ENCODE assay signal across 12 cellular contexts in genomic region chr4:122632396-122633143, GRCh38. TPM values are rescaled to one million over a fixed set of nuclear protein-coding genes. Genes with fewer than 3 reads are reported as not detected.
DNase-seq lines count a peak whose midpoint lies in the region; ATAC-seq and TF ChIP-seq lines count a peak whose summit lies in the region.
"Had no signal": no experiment of that assay in that cellular context is flagged by ENCODE, and none has a peak within 500 bp of the region (broad histone marks: within the 10 kb centered on the region; RNA-seq: fewer than 3 reads in every experiment).

No MANE protein-coding gene starts in this region.

- H3K9me3 ChIP-seq in PC-3 (ENCODE audit: low read length), result no peaks in the 10 kb centered on the region
- no peaks in the 10 kb centered on the region for H3K9me3 ChIP-seq in smooth muscle cell (replicated peaks; ENCODE audit: low read depth)
- H3K9me3 ChIP-seq: pancreas had no signal

- H3K4me2 ChIP-seq in PC-3 (ENCODE audit: low read length) (no peak overlapping the region), smooth muscle cell (no peak overlapping the region)
- H3K4me2 ChIP-seq: hepatocyte had no signal

- H3K27ac Mint-ChIP-seq in activated T-helper 17 cell treated with anti-CD3 and anti-CD28 coated beads, Interleukin-2, amount 50 U/mL, for 72 hours, result peak overlapping the region; percentile 84
- H3K27ac Mint-ChIP-seq: brain had no signal

- CTCF ChIA-PET in GM10248 (lab: Yijun Ruan, JAX), result interaction anchor here (1.4 to 2.0 kb wide), 7 partner anchors 10 to 732 kb away, joined by 3 to 8 read pairs (median 4); no protein-coding TSS in a partner anchor
- CTCF ChIA-PET in PC-3 (lab: Charles Lee), result no interaction called here

- POLR2A ChIA-PET in GM10248 (lab: Yijun Ruan, JAX), result no interaction called here
- POLR2A ChIA-PET in PC-3 (lab: Charles Lee; ENCODE audit: unreplicated experiment), result no interaction called here

- no peak for TF ChIP-seq CTCF in GM10248 (IDR thresholded peaks at IDR 0.05; ENCODE audit: control extremely low read depth, extremely low read depth, low read depth, missing control alignments)
- no peak for TF ChIP-seq CTCF in PC-3 (conservative IDR thresholded peaks at IDR 0.05; ENCODE audit: low read depth, low read length)
- TF ChIP-seq CTCF in smooth muscle cell (IDR thresholded peaks at IDR 0.05; ENCODE audit: borderline replicate concordance, insufficient read depth, poor library complexity, severe bottlenecking), result no peak

- H3K4me1 ChIP-seq in PC-3 (ENCODE audit: insufficient read depth, low read length), result no peaks in the 10 kb centered on the region
- no peaks in the 10 kb centered on the region for H3K4me1 ChIP-seq in smooth muscle cell (ENCODE audit: low read depth)
- H3K4me1 ChIP-seq: pancreas had no signal

- BruUV-seq in PC-3 (replicated peaks; lab: Mats Ljungman, UMichigan), result no TSS peak

- H3K79me2 ChIP-seq in PC-3 (ENCODE audit: low read length) (no peaks in the 10 kb centered on the region), smooth muscle cell (ENCODE audit: low read depth) (no peaks in the 10 kb centered on the region)
- H3K79me2 ChIP-seq: hepatocyte had no signal

- DNase-seq in GM10248 (ENCODE audit: extremely low spot score) (peak; percentile 26), PC-3 (no peak), RPMI8226 (no peak), smooth muscle cell (lab: John Stamatoyannopoulos, UW; ENCODE audit: unreplicated experiment) (no peak), UCSD-AML1 (lab: John Stamatoyannopoulos, UW; ENCODE audit: unreplicated experiment) (no peak)
- DNase-seq: pancreas, T-helper 9 cell had no signal

- no peaks in the 10 kb centered on the region for H3K27me3 ChIP-seq in PC-3 (ENCODE audit: low read length)
- no peaks in the 10 kb centered on the region for H3K27me3 ChIP-seq in smooth muscle cell (ENCODE audit: low read depth)
- H3K27me3 ChIP-seq: hepatocyte, pancreas had no signal

- H3K9ac ChIP-seq in PC-3 (ENCODE audit: low read length) (no peak overlapping the region), smooth muscle cell (ENCODE audit: low read depth) (no peak overlapping the region)

- no peaks in the 10 kb centered on the region for H3K9me2 ChIP-seq in PC-3 (replicated peaks; ENCODE audit: low read length)

- H3K4me3 Mint-ChIP-seq in activated T-helper 17 cell treated with anti-CD3 and anti-CD28 coated beads, Interleukin-2, amount 50 U/mL, for 72 hours, result peak overlapping the region; percentile 59
- H3K4me3 Mint-ChIP-seq: brain had no signal

- peaks cover 33% of the 10 kb centered on the region for H3K4me1 Mint-ChIP-seq in activated T-helper 17 cell treated with anti-CD3 and anti-CD28 coated beads, Interleukin-2, amount 50 U/mL, for 72 hours
- H3K4me1 Mint-ChIP-seq: brain had no signal

- intact Hi-C loops in PC-3 (cut with micrococcal nuclease), result no loop called here

- H3F3A ChIP-seq in PC-3 (ENCODE audit: low read length, unreplicated experiment) (no peaks in the 10 kb centered on the region), smooth muscle cell (ENCODE audit: low read depth) (no peaks in the 10 kb centered on the region)

- H4K20me1 ChIP-seq in PC-3 (ENCODE audit: low read length) (no peaks in the 10 kb centered on the region), smooth muscle cell (ENCODE audit: low read depth) (no peaks in the 10 kb centered on the region)

- H3K36me3 ChIP-seq in PC-3 (ENCODE audit: low read depth, low read length) (no peaks in the 10 kb centered on the region), smooth muscle cell (ENCODE audit: low read depth) (no peaks in the 10 kb centered on the region)
- H3K36me3 ChIP-seq: pancreas had no signal

- H3K27ac ChIP-seq in PC-3 (ENCODE audit: low read length) (no peak overlapping the region), smooth muscle cell (ENCODE audit: low read depth) (no peak overlapping the region)
- H3K27ac ChIP-seq: hepatocyte, pancreas had no signal

- H3K27me3 Mint-ChIP-seq in activated T-helper 17 cell treated with anti-CD3 and anti-CD28 coated beads, Interleukin-2, amount 50 U/mL, for 72 hours, result peaks cover 3% of the 10 kb centered on the region

- ATAC-seq in GM19043 (IDR thresholded peaks at IDR 0.05; ENCODE audit: low read depth, unreplicated experiment) (peak; percentile 74), HG03045 (IDR thresholded peaks at IDR 0.05; ENCODE audit: unreplicated experiment) (peak; percentile 85), PC-3 (no peak)
- peak; percentile 94 for ATAC-seq in activated T-helper 17 cell treated with anti-CD3 and anti-CD28 coated beads, Interleukin-2, amount 50 U/mL, for 72 hours (replicated peaks)

- H3K9me3 Mint-ChIP-seq in activated T-helper 17 cell treated with anti-CD3 and anti-CD28 coated beads, Interleukin-2, amount 50 U/mL, for 72 hours, result peaks cover 6% of the 10 kb centered on the region

- H2AFZ ChIP-seq in PC-3 (ENCODE audit: low read length) (no peak overlapping the region), smooth muscle cell (ENCODE audit: low read depth) (no peak overlapping the region)
- H2AFZ ChIP-seq: hepatocyte had no signal

- 71% methylated on average over 7 of the region's 7 CpGs for WGBS in smooth muscle cell (ENCODE audit: low lambda C conversion rate)

- H3K36me3 Mint-ChIP-seq in activated T-helper 17 cell treated with anti-CD3 and anti-CD28 coated beads, Interleukin-2, amount 50 U/mL, for 72 hours (ENCODE audit: low read depth), result no peaks in the 10 kb centered on the region
- H3K36me3 Mint-ChIP-seq: brain had no signal

- H3K4me3 ChIP-seq in PC-3 (ENCODE audit: low read length) (no peak overlapping the region), smooth muscle cell (no peak overlapping the region)
- H3K4me3 ChIP-seq: hepatocyte, pancreas had no signal

RNA-seq across cellular contexts. Expression of gene IL21, which starts 11.7 kb away (rescaled TPM):
- 10 to 100 TPM in 1 of 2 donors, 1 to 10 TPM in 1; 5.0 to 17.1 TPM for total RNA-seq in activated T-helper 17 cell treated with anti-CD3 and anti-CD28 coated beads, Interleukin-2, amount 50 U/mL, for 72 hours
- not detected in 2 replicates for total RNA-seq in PC-3 (2014; rRNA removed)
- total RNA-seq in smooth muscle cell, result not detected in 2 replicates
- polyA plus RNA-seq in smooth muscle cell, result not detected in 2 replicates
- total RNA-seq: hepatocyte, pancreas had no signal
- polyA plus RNA-seq: hepatocyte, pancreas had no signal
